8 cellular contexts compared by ENCODE assay signal in the genomic region with DNA sequence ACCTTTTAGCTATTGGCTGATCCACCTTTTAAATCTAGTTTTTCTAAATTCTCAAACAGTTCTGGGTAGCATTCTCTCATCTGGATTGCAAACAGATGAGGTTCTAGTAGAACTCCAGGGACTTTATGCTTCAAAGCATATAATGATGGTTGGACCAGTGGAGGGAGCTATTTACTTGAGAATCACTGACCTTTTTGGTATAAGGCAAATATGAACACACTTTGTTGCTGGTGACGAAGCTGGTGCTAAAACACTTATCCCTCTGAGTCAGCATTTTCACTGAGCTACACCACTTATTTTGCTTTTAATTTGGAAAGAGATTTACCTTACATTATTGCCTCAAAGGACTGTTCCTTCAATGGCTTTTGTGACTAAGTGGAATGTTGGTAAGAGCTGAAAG. TPM values are rescaled to one million over a fixed set of nuclear protein-coding genes. Genes with fewer than 3 reads are reported as not detected.
DNase-seq lines count a peak whose midpoint lies in the region; ATAC-seq, FAIRE-seq and TF ChIP-seq lines count a peak whose summit lies in the region.

No MANE protein-coding gene starts in this region.

- H3K27me3 ChIP-seq in bronchial epithelial cell (ENCODE audit: control insufficient read depth, insufficient read depth, low read length) (no peaks in the 10 kb centered on the region), neural progenitor cell (no peaks in the 10 kb centered on the region), gastrocnemius medialis (no peaks in the 10 kb centered on the region)

- H3K9me3 Mint-ChIP-seq in neural progenitor cell, result no peaks in the 10 kb centered on the region

- FAIRE-seq in H54 (lab: Jason Lieb, UNC), result peak; percentile 98
- FAIRE-seq in bronchial epithelial cell (lab: Jason Lieb, UNC), result no peak

- peak overlapping the region; percentile 94 for H2AFZ ChIP-seq in neural progenitor cell (replicated peaks)

- H3K4me3 Mint-ChIP-seq in neural progenitor cell, result no peak overlapping the region

- H3K4me1 ChIP-seq in neural progenitor cell (no peaks in the 10 kb centered on the region), gastrocnemius medialis (no peaks in the 10 kb centered on the region)

- no peaks in the 10 kb centered on the region for H3F3A ChIP-seq in neural progenitor cell (ENCODE audit: low read depth)

- no peaks in the 10 kb centered on the region for H4K20me1 ChIP-seq in neural progenitor cell (ENCODE audit: low read depth)

- H3K27me3 Mint-ChIP-seq in neural progenitor cell (ENCODE audit: insufficient read depth, low read depth), result no peaks in the 10 kb centered on the region

- H3K36me3 ChIP-seq in bronchial epithelial cell (ENCODE audit: control insufficient read depth, insufficient read depth, low read length), result no peaks in the 10 kb centered on the region
- no peaks in the 10 kb centered on the region for H3K36me3 ChIP-seq in neural progenitor cell
- H3K36me3 ChIP-seq in gastrocnemius medialis, result no peaks in the 10 kb centered on the region

- in situ Hi-C loops in gastrocnemius medialis (cut with MboI; ENCODE audit: low sequenced_read_pairs in 4 of 4), result no loop called here
- in situ Hi-C loops in GM13976 (cut with MboI; ENCODE audit: low sequenced_read_pairs, unreplicated experiment), result no loop called here

- no peak overlapping the region for H3K27ac ChIP-seq in neural progenitor cell
- no peak overlapping the region for H3K27ac ChIP-seq in gastrocnemius medialis

- no peaks in the 10 kb centered on the region for H3K4me1 Mint-ChIP-seq in neural progenitor cell

- no peak for TF ChIP-seq POLR2A in H54 (IDR thresholded peaks at IDR 0.05; ENCODE audit: low read depth, low read length)
- TF ChIP-seq POLR2A in gastrocnemius medialis (IDR thresholded peaks at IDR 0.05), result no peak

- TF ChIP-seq CTCF in bronchial epithelial cell (IDR thresholded peaks at IDR 0.05; ENCODE audit: insufficient read depth, low read length, severe bottlenecking), result peak; percentile 22
- TF ChIP-seq CTCF in neural progenitor cell (IDR thresholded peaks at IDR 0.05), result peak; percentile 54
- TF ChIP-seq CTCF in gastrocnemius medialis (IDR thresholded peaks at IDR 0.05 in 4 of 5, conservative IDR thresholded peaks at IDR 0.05 in 1 of 5), result no peak
- no peak for TF ChIP-seq CTCF in GM13976 (IDR thresholded peaks at IDR 0.05; ENCODE audit: borderline replicate concordance, control extremely low read depth, extremely low read depth, insufficient read depth, missing control alignments)

- ATAC-seq in gastrocnemius medialis, result no peak
- no peak for ATAC-seq in HG03432 (IDR thresholded peaks at IDR 0.05; ENCODE audit: unreplicated experiment)
- no peak for ATAC-seq in stimulated activated naive CD8-positive, alpha-beta T cell treated with anti-CD3 and anti-CD28 coated beads, Interleukin-15, Interleukin-2, amounts not matched to agents 100 U/mL and 50 U/mL, for 24 hours

- no peaks in the 10 kb centered on the region for H3K36me3 Mint-ChIP-seq in neural progenitor cell

- H3K79me2 ChIP-seq in neural progenitor cell (ENCODE audit: low read depth), result no peaks in the 10 kb centered on the region

- intact Hi-C loops in gastrocnemius medialis (cut with DNase I; ENCODE audit: low total_unique reads), result no loop called here

- H3K4me2 ChIP-seq in neural progenitor cell, result no peak overlapping the region

- H3K9me3 ChIP-seq in neural progenitor cell (ENCODE audit: low read depth) (no peaks in the 10 kb centered on the region), gastrocnemius medialis (no peaks in the 10 kb centered on the region)

- H3K4me3 ChIP-seq in bronchial epithelial cell (ENCODE audit: low read depth, low read length), result no peak overlapping the region
- H3K4me3 ChIP-seq in neural progenitor cell, result no peak overlapping the region
- no peak overlapping the region for H3K4me3 ChIP-seq in gastrocnemius medialis

- H3K9ac ChIP-seq in neural progenitor cell, result no peak overlapping the region

- H3K27ac Mint-ChIP-seq in neural progenitor cell, result no peak overlapping the region

- DNase-seq in H54 (ENCODE audit: insufficient read length, low spot score) (peak; percentile 13), NCI-H226 (peak; percentile 23), bronchial epithelial cell (ENCODE audit: low read depth) (peak; percentile 66), neural progenitor cell (ENCODE audit: low spot score) (peak; percentile 50), gastrocnemius medialis (no peak), GM13976 (ENCODE audit: low spot score) (no peak)
- DNase-seq in stimulated activated naive CD8-positive, alpha-beta T cell treated with anti-CD3 and anti-CD28 coated beads, Interleukin-15, Interleukin-2, amounts not matched to agents 100 U/mL and 50 U/mL, for 24 hours, result no peak

RNA-seq across cellular contexts. Expression of a gene that starts 58.6 kb away (rescaled TPM):
- under 0.01 TPM in 1 of 2 replicates, not detected in the other for total RNA-seq in bronchial epithelial cell
- 0.79 and 1.1 TPM in 2 replicates for total RNA-seq in neural progenitor cell (ENCODE audit: low replicate concordance)
- total RNA-seq in gastrocnemius medialis, result not detected

Comparison
In these comparisons a context has a peak if more than half of its experiments do, and no peak if none do; other contexts are left out.
1. DNase-seq: peak in H54 (single experiment), NCI-H226 (single experiment), bronchial epithelial cell (single experiment) and neural progenitor cell (single experiment); none in gastrocnemius medialis (0 of 2), GM13976 (single experiment) and stimulated activated naive CD8-positive, alpha-beta T cell treated with anti-CD3 and anti-CD28 coated beads, Interleukin-15, Interleukin-2, amounts not matched to agents 100 U/mL and 50 U/mL, for 24 hours (single experiment).
2. CTCF ChIP-seq: peak in bronchial epithelial cell (single experiment) and neural progenitor cell (single experiment); none in gastrocnemius medialis (0 of 5) and GM13976 (single experiment).